8 cellular contexts compared by ENCODE assay signal in the genomic region with DNA sequence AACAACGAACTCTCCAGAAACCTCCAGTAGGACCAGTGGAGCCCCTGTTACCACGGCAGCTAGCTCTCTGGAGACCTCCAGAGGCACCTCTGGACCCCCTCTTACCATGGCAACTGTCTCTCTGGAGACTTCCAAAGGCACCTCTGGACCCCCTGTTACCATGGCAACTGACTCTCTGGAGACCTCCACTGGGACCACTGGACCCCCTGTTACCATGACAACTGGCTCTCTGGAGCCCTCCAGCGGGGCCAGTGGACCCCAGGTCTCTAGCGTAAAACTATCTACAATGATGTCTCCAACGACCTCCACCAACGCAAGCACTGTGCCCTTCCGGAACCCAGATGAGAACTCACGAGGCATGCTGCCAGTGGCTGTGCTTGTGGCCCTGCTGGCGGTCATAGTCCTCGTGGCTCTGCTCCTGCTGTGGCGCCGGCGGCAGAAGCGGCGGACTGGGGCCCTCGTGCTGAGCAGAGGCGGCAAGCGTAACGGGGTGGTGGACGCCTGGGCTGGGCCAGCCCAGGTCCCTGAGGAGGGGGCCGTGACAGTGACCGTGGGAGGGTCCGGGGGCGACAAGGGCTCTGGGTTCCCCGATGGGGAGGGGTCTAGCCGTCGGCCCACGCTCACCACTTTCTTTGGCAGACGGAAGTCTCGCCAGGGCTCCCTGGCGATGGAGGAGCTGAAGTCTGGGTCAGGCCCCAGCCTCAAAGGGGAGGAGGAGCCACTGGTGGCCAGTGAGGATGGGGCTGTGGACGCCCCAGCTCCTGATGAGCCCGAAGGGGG. TPM values are rescaled to one million over a fixed set of nuclear protein-coding genes. Genes with fewer than 3 reads are reported as not detected.
DNase-seq lines count a peak whose midpoint lies in the region; ATAC-seq and TF ChIP-seq lines count a peak whose summit lies in the region.

No MANE protein-coding gene starts in this region.

- peak overlapping the region in 1 of 2 donors; percentile 9 for H3K27ac ChIP-seq in esophagus (ENCODE audit: low read depth in 2 of 2, low read length in 1 of 2)

- H3K27me3 ChIP-seq in esophagus (ENCODE audit: control insufficient read depth in 1 of 2, insufficient read depth in 2 of 2, low read length in 2 of 2): no peaks in the 10 kb centered on the region

- TF ChIP-seq POLR2A in GM19099 (IDR thresholded peaks at IDR 0.05; ENCODE audit: extremely low read depth, insufficient read length, low read depth): peak; percentile 19

- H3K4me1 ChIP-seq in esophagus (ENCODE audit: control insufficient read depth in 2 of 2, insufficient read depth in 2 of 2, low read length in 1 of 2): no peaks in the 10 kb centered on the region

- no peaks in the 10 kb centered on the region for H3K9me3 ChIP-seq in esophagus (ENCODE audit: control insufficient read depth in 2 of 2, insufficient read depth in 1 of 2, low read depth in 1 of 2, low read length in 1 of 2)

- DNase-seq in stimulated activated CD4-positive, alpha-beta T cell treated with anti-CD3 and anti-CD28 coated beads, Interleukin-4, amount 100 ng/mL, for 24 hours: peak; percentile 50
- DNase-seq in SIG-M5 (lab: John Stamatoyannopoulos, UW): no peak
- DNase-seq in NCI-H2107 (lab: John Stamatoyannopoulos, UW): no peak

- H3K36me3 ChIP-seq in esophagus (ENCODE audit: control insufficient read depth in 2 of 2, insufficient read depth in 2 of 2, low read length in 1 of 2): no peaks in the 10 kb centered on the region

- peak; percentile 36 to 38 for ATAC-seq in activated CD4-positive, CD25-positive, alpha-beta regulatory T cell treated with anti-CD3 and anti-CD28 coated beads, Interleukin-2, amount 50 U/mL, for 24 hours
- ATAC-seq in HG02870 (IDR thresholded peaks at IDR 0.05; ENCODE audit: unreplicated experiment): no peak
- ATAC-seq in HG03571 (IDR thresholded peaks at IDR 0.05; ENCODE audit: unreplicated experiment): no peak

- H3K4me3 ChIP-seq in esophagus (ENCODE audit: low read depth in 1 of 2, low read length in 2 of 2): peak overlapping the region; percentile 5 to 30

- WGBS in esophagus, 2 donors: 72 to 77% methylated on average over 31 to 33 of the region's 33 CpGs

RNA-seq across cellular contexts. Expression of a gene that starts 1.3 kb away (rescaled TPM):
- 1 to 10 TPM; 1.1 to 1.5 TPM for polyA plus RNA-seq in esophagus

RNA-seq across cellular contexts. Expression of a gene that starts 14.7 kb away (rescaled TPM):
- under 1 TPM; 0.28 to 0.56 TPM for polyA plus RNA-seq in esophagus

Comparison
In these comparisons a context has a peak if more than half of its experiments do, and no peak if none do; other contexts are left out.
1. ATAC-seq: peak in activated CD4-positive, CD25-positive, alpha-beta regulatory T cell treated with anti-CD3 and anti-CD28 coated beads, Interleukin-2, amount 50 U/mL, for 24 hours (2 of 2); none in HG02870 (single experiment) and HG03571 (single experiment).